8 cellular contexts compared by ENCODE assay signal in genomic region chr4:82905205-82905604, GRCh38. TPM values are rescaled to one million over a fixed set of nuclear protein-coding genes. Genes with fewer than 3 reads are reported as not detected.
DNase-seq lines count a peak whose midpoint lies in the region; ATAC-seq and TF ChIP-seq lines count a peak whose summit lies in the region.

No MANE protein-coding gene starts in this region.

- POLR2A ChIA-PET in activated CD8-positive, alpha-beta T cell treated with anti-CD3 and anti-CD28 coated beads for 36 hours (lab: Charles Lee), result interaction anchor here (0.6 to 2.3 kb wide), 3 partner anchors 19 to 107 kb away, joined by 3 to 10 read pairs (median 3); no protein-coding TSS in a partner anchor

- no peaks in the 10 kb centered on the region for H3K9me3 Mint-ChIP-seq in activated CD8-positive, alpha-beta T cell treated with anti-CD3 and anti-CD28 coated beads for 36 hours

- WGBS in sigmoid colon, 2 donors, result 68 to 85% methylated on average over 2 of the region's 2 CpGs

- H3K36me3 ChIP-seq in sigmoid colon, result peaks cover 0 to 30% (median 0%) of the 10 kb centered on the region in 4 donors

- H3K36me3 Mint-ChIP-seq in activated CD8-positive, alpha-beta T cell treated with anti-CD3 and anti-CD28 coated beads for 36 hours (ENCODE audit: low read depth), result peaks cover 11% of the 10 kb centered on the region

- DNase-seq in COLO829 (ENCODE audit: low spot score), result peak; percentile 37
- DNase-seq in activated CD8-positive, alpha-beta T cell treated with anti-CD3 and anti-CD28 coated beads for 36 hours, result peak; percentile 75
- DNase-seq in stimulated activated CD4-positive, alpha-beta T cell treated with anti-CD3 and anti-CD28 coated beads, TNF-alpha, amount 100 ng/mL, for 24 hours (ENCODE audit: low read depth in 3 of 3), result peak in 2 of 3 experiments; percentile 22 to 35
- DNase-seq in pons (ENCODE audit: low spot score), result no peak
- no peak for DNase-seq in NCI-H2107 (lab: John Stamatoyannopoulos, UW)
- DNase-seq in sigmoid colon, result no peak

- intact Hi-C loops in activated CD8-positive, alpha-beta T cell treated with anti-CD3 and anti-CD28 coated beads for 36 hours (cut with micrococcal nuclease), result loop anchor here (10.0 kb wide), 4 partner anchors 210 to 530 kb away; partner anchors contain the start of genes COQ2, HNRNPD and PLAC8
- intact Hi-C loops in sigmoid colon (cut with DNase I), result loop anchor here (10.0 kb wide), 1 partner anchor 380 kb away; the partner anchor contains the start of gene COQ2

- H3K4me3 Mint-ChIP-seq in activated CD8-positive, alpha-beta T cell treated with anti-CD3 and anti-CD28 coated beads for 36 hours, result peak overlapping the region; percentile 57

- H3K27ac Mint-ChIP-seq in activated CD8-positive, alpha-beta T cell treated with anti-CD3 and anti-CD28 coated beads for 36 hours, result peak overlapping the region; percentile 76

- no peaks in the 10 kb centered on the region for H3K27me3 ChIP-seq in sigmoid colon

- peaks cover 38% of the 10 kb centered on the region for H3K4me1 Mint-ChIP-seq in activated CD8-positive, alpha-beta T cell treated with anti-CD3 and anti-CD28 coated beads for 36 hours (ENCODE audit: low read depth)

- CTCF ChIA-PET in activated CD8-positive, alpha-beta T cell treated with anti-CD3 and anti-CD28 coated beads for 36 hours (lab: Charles Lee), result interaction anchor here (0.9 to 1.1 kb wide), 2 partner anchors 130 to 361 kb away, joined by 3 to 4 read pairs; partner anchors contain the start of gene COPS4

- no peak for TF ChIP-seq EP300 in sigmoid colon (IDR thresholded peaks at IDR 0.05)

- H3K27ac ChIP-seq in sigmoid colon, result no peak overlapping the region

- peak; percentile 48 for ATAC-seq in GM19452 (IDR thresholded peaks at IDR 0.05; ENCODE audit: unreplicated experiment)
- peak; percentile 61 for ATAC-seq in HG03432 (IDR thresholded peaks at IDR 0.05; ENCODE audit: unreplicated experiment)
- peak; percentile 21 for ATAC-seq in activated CD8-positive, alpha-beta T cell treated with anti-CD3 and anti-CD28 coated beads for 36 hours

- H3K4me3 ChIP-seq in sigmoid colon, result no peak overlapping the region

- no peak for TF ChIP-seq POLR2A in sigmoid colon (IDR thresholded peaks at IDR 0.05)

- H3K4me1 ChIP-seq in sigmoid colon, result peaks cover 0 to 11% (median 7%) of the 10 kb centered on the region in 4 donors

- TF ChIP-seq CTCF in activated CD8-positive, alpha-beta T cell treated with anti-CD3 and anti-CD28 coated beads for 36 hours (IDR thresholded peaks at IDR 0.05), result no peak
- TF ChIP-seq CTCF in sigmoid colon (IDR thresholded peaks at IDR 0.05), result no peak

- H3K27me3 Mint-ChIP-seq in activated CD8-positive, alpha-beta T cell treated with anti-CD3 and anti-CD28 coated beads for 36 hours, result no peaks in the 10 kb centered on the region

- no peaks in the 10 kb centered on the region for H3K9me3 ChIP-seq in sigmoid colon

RNA-seq across cellular contexts. Expression of gene THAP9, which starts 4.7 kb away (rescaled TPM):
- total RNA-seq in activated CD8-positive, alpha-beta T cell treated with anti-CD3 and anti-CD28 coated beads for 36 hours, result 1 to 10 TPM; 3.5 to 4.4 TPM
- 1 to 10 TPM; 3.9 to 7.5 (median 5.3) TPM for total RNA-seq in sigmoid colon
- polyA plus RNA-seq in sigmoid colon, result 1 to 10 TPM in 2 of 3 donors, under 1 TPM in 1; 0.60 to 1.9 (median 1.6) TPM

RNA-seq across cellular contexts. Expression of gene SEC31A, which starts 14.3 kb away (rescaled TPM):
- 10 to 100 TPM; 76.0 to 77.1 TPM for total RNA-seq in activated CD8-positive, alpha-beta T cell treated with anti-CD3 and anti-CD28 coated beads for 36 hours
- 100 to 1,000 TPM; 121 to 197 (median 132) TPM for total RNA-seq in sigmoid colon
- polyA plus RNA-seq in sigmoid colon, result 10 to 100 TPM; 67.9 to 84.8 (median 82.7) TPM

Comparison
In these comparisons a context has a peak if more than half of its experiments do, and no peak if none do; other contexts are left out.
1. DNase-seq: peak in COLO829 (single experiment), activated CD8-positive, alpha-beta T cell treated with anti-CD3 and anti-CD28 coated beads for 36 hours (single experiment) and stimulated activated CD4-positive, alpha-beta T cell treated with anti-CD3 and anti-CD28 coated beads, TNF-alpha, amount 100 ng/mL, for 24 hours (2 of 3); none in pons (single experiment), NCI-H2107 (single experiment) and sigmoid colon (single experiment).
2. Peak in every context shown above with its lines, with median percentiles within 50 percentile points of each other: ATAC-seq.